Comparison of ENCODE assay signal across 21 cellular contexts in the genomic region with DNA sequence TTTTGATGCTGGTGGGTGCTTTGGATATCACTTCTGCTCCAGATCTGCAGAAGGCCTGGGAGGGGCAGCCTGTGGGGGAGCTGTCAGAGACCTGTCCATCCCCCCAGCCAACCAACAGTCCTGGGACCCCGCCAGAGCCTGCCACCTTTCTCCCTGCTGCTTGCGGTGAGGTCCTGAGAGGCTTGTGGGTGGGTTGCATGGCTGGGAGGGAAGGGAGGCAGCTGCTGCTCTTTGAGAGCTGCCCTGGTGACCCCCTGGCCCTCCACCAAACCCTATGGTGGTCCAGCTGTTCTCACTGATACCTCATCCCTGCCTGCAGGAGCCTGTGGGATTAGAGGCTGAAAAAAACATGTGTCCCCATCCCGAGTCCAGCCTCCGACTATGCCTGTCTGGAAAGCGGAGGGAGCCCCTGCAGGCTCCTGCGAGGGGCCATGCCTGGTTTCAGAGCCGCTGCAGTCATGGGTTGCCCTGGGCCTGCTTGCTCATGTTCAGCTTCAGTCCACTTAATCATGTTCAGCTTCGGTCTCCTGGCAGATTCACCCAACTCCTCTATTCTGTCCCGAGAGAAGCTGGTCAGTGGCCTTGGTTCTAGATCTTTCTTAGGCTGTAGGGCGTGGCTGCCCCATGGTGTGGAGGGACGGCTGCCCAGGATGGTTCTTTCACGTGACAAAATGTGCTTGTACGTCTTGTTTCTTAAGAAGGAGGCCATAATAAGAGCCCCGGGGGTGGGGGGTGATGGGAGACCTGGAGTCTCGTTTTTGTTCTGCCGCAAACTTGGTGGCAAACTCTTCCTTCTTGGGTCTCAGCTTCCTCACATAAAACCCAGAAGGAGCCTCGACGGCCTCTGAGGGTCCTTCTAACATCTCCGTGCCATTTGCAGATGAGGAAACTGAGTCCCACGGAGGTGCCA.
A peak's percentile ranks its signal among the peaks of the same experiment; 100 is the strongest.
DNase-seq lines count a peak whose midpoint lies in the region; FAIRE-seq and TF ChIP-seq lines count a peak whose summit lies in the region.
"Had no signal": no experiment of that assay in that cellular context is flagged by ENCODE, and none has a peak within 500 bp of the region (broad histone marks: within the 10 kb centered on the region; RNA-seq: fewer than 3 reads in every experiment).

No MANE protein-coding gene starts in this region.

- H3K79me1 ChIP-seq in neuronal stem cell (ENCODE audit: low read depth, low read length), result peaks cover 2% of the 10 kb centered on the region

- H4K91ac ChIP-seq in neuronal stem cell (ENCODE audit: low read depth, low read length, poor library complexity), result no peak overlapping the region

- in situ Hi-C loops in KBM-7 (cut with MboI; ENCODE audit: low pct_unique_long_range_greater_than_20kb, low sequenced_read_pairs), result loop anchor here (25.0 kb wide), 1 partner anchor 100 kb away; a partner anchor contains a TSS

- H3K4me3 Mint-ChIP-seq in glutamatergic neuron (ENCODE audit: unreplicated experiment), result no peak overlapping the region
- H3K4me3 Mint-ChIP-seq: CD4-positive, CD25-positive, alpha-beta regulatory T cell; CD8-positive, alpha-beta memory T cell; H9 had no signal

- POLR2A ChIA-PET in AG04450 (lab: Yijun Ruan, JAX), result no interaction called here

- H3K9me3 ChIP-seq in AG04450 (ENCODE audit: control insufficient read depth, insufficient read depth, low read length) (no peaks in the 10 kb centered on the region), neuronal stem cell (replicated peaks in 1 of 2; ENCODE audit: control insufficient read depth in 2 of 2, insufficient read depth in 1 of 2, low read depth in 1 of 2, low read length in 2 of 2) (peaks cover 3% of the 10 kb centered on the region in 2 donors), ascending aorta (no peaks in the 10 kb centered on the region)
- H3K9me3 ChIP-seq: BE2C had no signal

- no peaks in the 10 kb centered on the region for H3K36me3 ChIP-seq in neuronal stem cell (replicated peaks in 1 of 2; ENCODE audit: control insufficient read depth in 2 of 2, insufficient read depth in 2 of 2, low read length in 2 of 2)
- H3K36me3 ChIP-seq in ascending aorta, result peaks cover 0 to 2% of the 10 kb centered on the region in 2 donors
- H3K36me3 ChIP-seq: BE2C had no signal

- H3K4me1 Mint-ChIP-seq in glutamatergic neuron (ENCODE audit: low read depth, unreplicated experiment), result peaks cover 1% of the 10 kb centered on the region
- H3K4me1 Mint-ChIP-seq: CD8-positive, alpha-beta memory T cell had no signal

- H3K4me1 ChIP-seq in neuronal stem cell (ENCODE audit: control insufficient read depth in 2 of 2, insufficient read depth in 1 of 2, low read depth in 1 of 2, low read length in 2 of 2), result peaks cover 2 to 5% of the 10 kb centered on the region in 2 donors
- no peaks in the 10 kb centered on the region for H3K4me1 ChIP-seq in ascending aorta
- H3K4me1 ChIP-seq: BE2C had no signal

- H3K23ac ChIP-seq in neuronal stem cell (ENCODE audit: low read depth, low read length, poor library complexity), result no peak overlapping the region

- H3K27ac ChIP-seq in AG04450 (ENCODE audit: low read depth, low read length), result peak overlapping the region; percentile 21
- no peak overlapping the region for H3K27ac ChIP-seq in neuronal stem cell (replicated peaks; ENCODE audit: low read length)
- H3K27ac ChIP-seq in ascending aorta, result no peak overlapping the region

- H3K4me3 ChIP-seq in AG04450 (ENCODE audit: low read depth, low read length), result no peak overlapping the region
- no peak overlapping the region for H3K4me3 ChIP-seq in neuronal stem cell (ENCODE audit: low read length in 2 of 2)
- H3K4me3 ChIP-seq in ascending aorta, result no peak overlapping the region
- H3K4me3 ChIP-seq: GM12878 had no signal

- H3K4ac ChIP-seq in neuronal stem cell (ENCODE audit: low read length), result no peak overlapping the region

- TF ChIP-seq CTCF in AG04450 (IDR thresholded peaks at IDR 0.05; ENCODE audit: low read depth, low read length) (no peak), glutamatergic neuron (IDR thresholded peaks at IDR 0.05; ENCODE audit: partially characterized antibody, unreplicated experiment) (no peak), ascending aorta (IDR thresholded peaks at IDR 0.05) (no peak)

- no CpG with 5 or more reads among the region's 20 CpGs for WGBS in neuronal stem cell (ENCODE audit: extremely low coverage in 2 of 2, insufficient read length in 2 of 2, insufficient replicate concordance in 1 of 2), 2 donors

- no peak overlapping the region for H4K8ac ChIP-seq in neuronal stem cell (ENCODE audit: low read depth, low read length)

- no peak overlapping the region for H2AK5ac ChIP-seq in neuronal stem cell (ENCODE audit: low read depth, low read length)

- H2BK5ac ChIP-seq in neuronal stem cell (ENCODE audit: low read length), result no peak overlapping the region

- no peak overlapping the region for H3K9ac ChIP-seq in neuronal stem cell (ENCODE audit: low read depth, low read length, poor library complexity)

- H2BK15ac ChIP-seq in neuronal stem cell (ENCODE audit: low read length), result no peak overlapping the region

- H3K14ac ChIP-seq in neuronal stem cell (ENCODE audit: low read length), result peak overlapping the region; percentile 25

- H3K36me3 Mint-ChIP-seq in glutamatergic neuron (ENCODE audit: unreplicated experiment), result peaks cover 4% of the 10 kb centered on the region
- H3K36me3 Mint-ChIP-seq: CD4-positive, CD25-positive, alpha-beta regulatory T cell had no signal

- H3K9me3 Mint-ChIP-seq in glutamatergic neuron (ENCODE audit: unreplicated experiment), result peaks cover 8% of the 10 kb centered on the region
- H3K9me3 Mint-ChIP-seq: CD8-positive, alpha-beta memory T cell had no signal

- H3K27me3 Mint-ChIP-seq in glutamatergic neuron (ENCODE audit: unreplicated experiment), result peaks cover 4% of the 10 kb centered on the region

- no peaks in the 10 kb centered on the region for H3K27me3 ChIP-seq in AG04450 (ENCODE audit: control insufficient read depth, insufficient read depth, low read length)
- no peaks in the 10 kb centered on the region for H3K27me3 ChIP-seq in neuronal stem cell (ENCODE audit: control insufficient read depth in 3 of 3, insufficient read depth in 3 of 3, low read depth in 1 of 3, low read length in 3 of 3)
- H3K27me3 ChIP-seq in ascending aorta, result no peaks in the 10 kb centered on the region
- H3K27me3 ChIP-seq: BE2C had no signal

- H2BK120ac ChIP-seq in neuronal stem cell (ENCODE audit: low read depth, low read length), result no peak overlapping the region

- no peak for FAIRE-seq in RCC 7860 (lab: Jason Lieb, UNC)
- FAIRE-seq: GM12878, H1, HTR-8/SVneo had no signal

- H3K4me2 ChIP-seq in neuronal stem cell (ENCODE audit: insufficient read depth, low read length, poor library complexity, severe bottlenecking), result no peak overlapping the region

- CTCF ChIA-PET in AG04450 (lab: Charles Lee), result interaction anchor here (3.1 kb wide), 1 partner anchor 161 kb away, joined by 9 read pairs; no protein-coding TSS in a partner anchor

- no peak overlapping the region for H3K18ac ChIP-seq in neuronal stem cell (ENCODE audit: low read length)

- H3K27ac Mint-ChIP-seq in glutamatergic neuron (ENCODE audit: unreplicated experiment), result no peak overlapping the region
- H3K27ac Mint-ChIP-seq: CD4-positive, CD25-positive, alpha-beta regulatory T cell; CD8-positive, alpha-beta memory T cell had no signal

- H2AFZ ChIP-seq in neuronal stem cell (ENCODE audit: low read length), result no peak overlapping the region

- no peak overlapping the region for H2BK12ac ChIP-seq in neuronal stem cell (ENCODE audit: low read length)

- intact Hi-C loops in ascending aorta (cut with DNase I), result no loop called here

- no peak for DNase-seq in AG04450 (ENCODE audit: low read depth, low spot score)
- DNase-seq in LHCN-M2 (ENCODE audit: low read depth), result peak; percentile 47
- DNase-seq in glutamatergic neuron, result peak; percentile 8
- no peak for DNase-seq in neuronal stem cell (ENCODE audit: low spot score)
- no peak for DNase-seq in NCI-H2029 (lab: John Stamatoyannopoulos, UW)
- no peak for DNase-seq in ascending aorta (ENCODE audit: low spot score in 2 of 2)
- DNase-seq in RCC 7860 (ENCODE audit: low spot score), result no peak
- no peak for DNase-seq in KBM-7
- DNase-seq: BE2C; C1 segment of cervical spinal cord; CD4-positive, CD25-positive, alpha-beta regulatory T cell; CD8-positive, alpha-beta memory T cell; COR-L47; DMS 273 treated with DMSO at 0.1 percent for 48 hours; DMS53; DND-41; EL; H9 had no signal

Comparison
In these comparisons a context has a peak if more than half of its experiments do, and no peak if none do; other contexts are left out.
1. DNase-seq: peak in LHCN-M2 (single experiment) and glutamatergic neuron (single experiment); none in AG04450 (single experiment), neuronal stem cell (single experiment), NCI-H2029 (single experiment), ascending aorta (0 of 2), RCC 7860 (single experiment) and KBM-7 (single experiment).